ENCODE assay signal across 12 cellular contexts in genomic region chr9:83299556-83299955, GRCh38.
DNase-seq lines count a peak whose midpoint lies in the region; ATAC-seq and TF ChIP-seq lines count a peak whose summit lies in the region.
"Had no signal": no experiment of that assay in that cellular context is flagged by ENCODE, and none has a peak within 500 bp of the region (broad histone marks: within the 10 kb centered on the region; RNA-seq: fewer than 3 reads in every experiment).

No MANE protein-coding gene starts in this region.

- POLR2A ChIA-PET in Panc1 (lab: Charles Lee): no interaction called here

- H3K27me3 ChIP-seq in Panc1 (ENCODE audit: control insufficient read depth, insufficient read depth, low read length): no peaks in the 10 kb centered on the region
- H3K27me3 ChIP-seq in esophagus muscularis mucosa: no peaks in the 10 kb centered on the region

- no peaks in the 10 kb centered on the region for H3K36me3 ChIP-seq in Panc1 (ENCODE audit: control insufficient read depth, insufficient read depth, low read length)
- H3K36me3 ChIP-seq in esophagus muscularis mucosa: peaks cover 0 to 31% (median 7%) of the 10 kb centered on the region in 4 donors
- H3K36me3 ChIP-seq: thoracic aorta had no signal

- TF ChIP-seq CTCF in Panc1 (IDR thresholded peaks at IDR 0.05): no peak
- TF ChIP-seq CTCF in fibroblast of mammary gland (conservative IDR thresholded peaks at IDR 0.05; ENCODE audit: control insufficient read depth, insufficient read depth, low read depth, low read length): no peak
- no peak for TF ChIP-seq CTCF in esophagus muscularis mucosa (IDR thresholded peaks at IDR 0.05)

- in situ Hi-C loops in Panc1 (cut with HindIII; ENCODE audit: low pct_unique_long_range_greater_than_20kb, low sequenced_read_pairs): no loop called here

- no peak for TF ChIP-seq EP300 in esophagus muscularis mucosa (IDR thresholded peaks at IDR 0.05)

- no peak for DNase-seq in Panc1 (ENCODE audit: low read depth, low spot score)
- DNase-seq in fibroblast of mammary gland (ENCODE audit: low read depth): peak; percentile 80
- peak; percentile 67 for DNase-seq in retina
- DNase-seq in esophagus muscularis mucosa (ENCODE audit: extremely low spot score): no peak
- no peak for DNase-seq in RPMI8226
- DNase-seq: activated CD4-positive, alpha-beta T cell treated with anti-CD3 and anti-CD28 coated beads, Interleukin-2, amount 50 U/mL, for 1 hour; NCI-H1105 treated with DMSO at 0.1 percent for 48 hours had no signal

- H3K27ac ChIP-seq in Panc1 (ENCODE audit: low read length): no peak overlapping the region
- no peak overlapping the region for H3K27ac ChIP-seq in esophagus muscularis mucosa (replicated peaks in 1 of 4)
- H3K27ac ChIP-seq: thoracic aorta had no signal

- H3K9me3 ChIP-seq in Panc1 (ENCODE audit: control insufficient read depth, insufficient read depth, low read depth, low read length) (no peaks in the 10 kb centered on the region), esophagus muscularis mucosa (no peaks in the 10 kb centered on the region)
- H3K9me3 ChIP-seq: thoracic aorta had no signal

- no TSS peak for BruUV-seq in Panc1 (replicated peaks; lab: Mats Ljungman, UMichigan)

- intact Hi-C loops in Panc1 (cut with micrococcal nuclease; ENCODE audit: unreplicated experiment): no loop called here
- intact Hi-C loops in esophagus muscularis mucosa (cut with DNase I): no loop called here

- WGBS in esophagus muscularis mucosa: 68% methylated on average over 6 of the region's 6 CpGs

- H3K4me3 ChIP-seq in Panc1 (ENCODE audit: low read depth in 2 of 2, low read length in 2 of 2): no peak overlapping the region
- H3K4me3 ChIP-seq in fibroblast of mammary gland (ENCODE audit: control insufficient read depth, low read depth, low read length): no peak overlapping the region
- no peak overlapping the region for H3K4me3 ChIP-seq in esophagus muscularis mucosa
- H3K4me3 ChIP-seq: thoracic aorta had no signal

- TF ChIP-seq POLR2A in esophagus muscularis mucosa (IDR thresholded peaks at IDR 0.05; ENCODE audit: low read depth): no peak
- TF ChIP-seq POLR2A in GM18505 (IDR thresholded peaks at IDR 0.05; ENCODE audit: borderline replicate concordance, extremely low read depth, insufficient read depth, insufficient read length): no peak

- ATAC-seq in GM21717 (IDR thresholded peaks at IDR 0.05; ENCODE audit: unreplicated experiment) (peak; percentile 35), Panc1 (peak; percentile 63; the same call in 1 of the 2 replicates), GM18505 (IDR thresholded peaks at IDR 0.05; ENCODE audit: unreplicated experiment) (no peak), GM19035 (IDR thresholded peaks at IDR 0.05; ENCODE audit: unreplicated experiment) (no peak)
- ATAC-seq: Right ventricle myocardium inferior had no signal

- no peaks in the 10 kb centered on the region for H3K4me1 ChIP-seq in Panc1 (ENCODE audit: control insufficient read depth, insufficient read depth, low read length)
- H3K4me1 ChIP-seq in esophagus muscularis mucosa: peaks cover 7 to 9% (median 8%) of the 10 kb centered on the region in 4 donors

- CTCF ChIA-PET in Panc1 (lab: Charles Lee): no interaction called here

Comparison
In these comparisons a context has a peak if more than half of its experiments do, and no peak if none do; other contexts are left out.
1. ATAC-seq: peak in GM21717 (single experiment) and Panc1 (single experiment); none in GM18505 (single experiment) and GM19035 (single experiment).
2. DNase-seq: peak in fibroblast of mammary gland (single experiment) and retina (single experiment); none in Panc1 (single experiment), esophagus muscularis mucosa (single experiment) and RPMI8226 (single experiment).